In the genomic region with DNA sequence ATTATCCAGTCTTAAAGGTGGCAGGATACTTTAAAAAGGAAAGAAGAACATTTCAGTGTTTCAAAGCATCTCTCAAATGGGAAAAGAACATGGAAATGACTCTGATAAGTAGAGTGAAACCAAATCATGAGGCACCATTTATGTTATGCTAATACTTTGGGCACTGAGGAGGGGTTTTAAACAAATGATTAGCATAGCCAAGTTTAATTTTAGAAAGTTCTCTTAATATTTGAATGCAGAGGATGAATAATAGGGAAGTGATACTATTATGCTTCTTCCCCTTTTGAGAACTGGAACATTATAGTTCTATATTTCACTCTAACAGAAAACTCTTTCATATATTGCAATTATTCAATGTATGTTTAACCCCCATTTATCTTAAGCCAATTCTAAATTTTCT, we compare ENCODE assay signal across 15 cellular contexts.
DNase-seq lines count a peak whose midpoint lies in the region; ATAC-seq and TF ChIP-seq lines count a peak whose summit lies in the region.
"Had no signal": no experiment of that assay in that cellular context is flagged by ENCODE, and none has a peak within 500 bp of the region (broad histone marks: within the 10 kb centered on the region; RNA-seq: fewer than 3 reads in every experiment).

No MANE protein-coding gene starts in this region.

- no peaks in the 10 kb centered on the region for H3K27me3 Mint-ChIP-seq in IgD-negative memory B cell

- in situ Hi-C loops in GM13976 (cut with MboI; ENCODE audit: low sequenced_read_pairs, unreplicated experiment): no loop called here

- DNase-seq in GM13976 (ENCODE audit: low spot score) (peak; percentile 12), GM20000 (ENCODE audit: low spot score) (peak; percentile 2), Right ventricle myocardium inferior (ENCODE audit: missing footprints) (no peak), glomerular visceral epithelial cell (ENCODE audit: extremely low spot score) (no peak)
- DNase-seq in activated CD4-positive, alpha-beta T cell treated with anti-CD3 and anti-CD28 coated beads for 4 hours: no peak
- DNase-seq: activated naive CD4-positive, alpha-beta T cell treated with Interleukin-2 at 50 U/mL for 16 hours; effector CD8-positive, alpha-beta T cell; foreskin keratinocyte; NCI-H1092; NCI-H510A; stimulated activated naive CD4-positive, alpha-beta T cell had no signal

- peaks cover 2% of the 10 kb centered on the region for H3K36me3 Mint-ChIP-seq in IgD-negative memory B cell

- intact Hi-C loops in Right ventricle myocardium inferior (cut with DNase I): no loop called here

- TF ChIP-seq CTCF in GM13976 (IDR thresholded peaks at IDR 0.05; ENCODE audit: borderline replicate concordance, control extremely low read depth, extremely low read depth, insufficient read depth, missing control alignments): no peak
- no peak for TF ChIP-seq CTCF in GM20000 (IDR thresholded peaks at IDR 0.05; ENCODE audit: extremely low read depth, missing control alignments)

- H3K4me1 Mint-ChIP-seq in IgD-negative memory B cell: peaks cover 20 to 33% (median 24%) of the 10 kb centered on the region in 3 donors

- H3K9me3 Mint-ChIP-seq in IgD-negative memory B cell: peaks cover 5 to 14% (median 10%) of the 10 kb centered on the region in 3 donors

- ATAC-seq in HG02938 (IDR thresholded peaks at IDR 0.05; ENCODE audit: unreplicated experiment) (peak; percentile 87), Right ventricle myocardium inferior (no peak), GM21737 (IDR thresholded peaks at IDR 0.05; ENCODE audit: unreplicated experiment) (no peak)
- ATAC-seq: foreskin keratinocyte, HCT116 had no signal

- H3K27ac Mint-ChIP-seq in IgD-negative memory B cell: peak overlapping the region in 2 of 3 donors; percentile 28 to 81

- H3K4me3 Mint-ChIP-seq in IgD-negative memory B cell: peak overlapping the region; percentile 33 to 74 (median 62)

Comparison
In these comparisons a context has a peak if more than half of its experiments do, and no peak if none do; other contexts are left out.
1. DNase-seq: peak in GM13976 (single experiment) and GM20000 (single experiment); none in Right ventricle myocardium inferior (single experiment), activated CD4-positive, alpha-beta T cell treated with anti-CD3 and anti-CD28 coated beads for 4 hours (0 of 2) and glomerular visceral epithelial cell (single experiment).